9 cellular contexts compared by ENCODE assay signal in the genomic region with DNA sequence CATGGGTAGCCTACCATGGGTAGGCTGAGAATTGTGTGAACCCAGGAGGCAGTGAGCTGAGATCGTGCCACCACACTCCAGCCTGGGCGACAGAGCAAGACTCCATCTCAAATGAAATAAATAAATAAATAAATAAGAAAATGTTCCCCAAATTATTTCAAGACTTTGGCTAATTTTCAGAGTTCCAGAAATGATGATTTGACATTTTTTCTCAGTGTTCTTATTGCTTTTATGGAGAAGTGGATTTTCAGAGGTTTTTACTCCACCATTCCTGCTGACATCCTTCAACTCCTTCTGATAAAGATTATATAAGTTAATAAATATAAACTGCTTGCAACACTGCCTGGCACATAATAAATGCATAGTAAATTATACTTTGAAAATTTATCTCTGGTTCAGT.
"Had no signal": no experiment of that assay in that cellular context is flagged by ENCODE, and none has a peak within 500 bp of the region (broad histone marks: within the 10 kb centered on the region; RNA-seq: fewer than 3 reads in every experiment).

No MANE protein-coding gene starts in this region.

- H3K9me3 ChIP-seq: HAP-1 had no signal

- H3K27ac ChIP-seq: KMS-11 had no signal

- H3K4me1 ChIP-seq: HAP-1 had no signal

- ATAC-seq: GM23338, HCT116 had no signal

- H3K36me3 ChIP-seq: HAP-1 had no signal

- FAIRE-seq: HTR-8/SVneo had no signal

- H3K4me2 ChIP-seq: GM23338, KMS-11 had no signal

- H3K4me3 ChIP-seq: GM23338, HAP-1 had no signal

- H3K4me1 Mint-ChIP-seq: GM23338 had no signal

- H3K4me3 Mint-ChIP-seq: GM23338, HFFc6 had no signal

- H3K9ac ChIP-seq: KMS-11 had no signal

- H3K27ac Mint-ChIP-seq: GM23338, HFFc6 had no signal

- DNase-seq: H7, HFFc6, Karpas-422, KBM-7 had no signal

- H2AFZ ChIP-seq: GM23338 had no signal

- H3K9me3 Mint-ChIP-seq: HFFc6 had no signal
